ENCODE assay signal across 1 cellular context in the genomic region with DNA sequence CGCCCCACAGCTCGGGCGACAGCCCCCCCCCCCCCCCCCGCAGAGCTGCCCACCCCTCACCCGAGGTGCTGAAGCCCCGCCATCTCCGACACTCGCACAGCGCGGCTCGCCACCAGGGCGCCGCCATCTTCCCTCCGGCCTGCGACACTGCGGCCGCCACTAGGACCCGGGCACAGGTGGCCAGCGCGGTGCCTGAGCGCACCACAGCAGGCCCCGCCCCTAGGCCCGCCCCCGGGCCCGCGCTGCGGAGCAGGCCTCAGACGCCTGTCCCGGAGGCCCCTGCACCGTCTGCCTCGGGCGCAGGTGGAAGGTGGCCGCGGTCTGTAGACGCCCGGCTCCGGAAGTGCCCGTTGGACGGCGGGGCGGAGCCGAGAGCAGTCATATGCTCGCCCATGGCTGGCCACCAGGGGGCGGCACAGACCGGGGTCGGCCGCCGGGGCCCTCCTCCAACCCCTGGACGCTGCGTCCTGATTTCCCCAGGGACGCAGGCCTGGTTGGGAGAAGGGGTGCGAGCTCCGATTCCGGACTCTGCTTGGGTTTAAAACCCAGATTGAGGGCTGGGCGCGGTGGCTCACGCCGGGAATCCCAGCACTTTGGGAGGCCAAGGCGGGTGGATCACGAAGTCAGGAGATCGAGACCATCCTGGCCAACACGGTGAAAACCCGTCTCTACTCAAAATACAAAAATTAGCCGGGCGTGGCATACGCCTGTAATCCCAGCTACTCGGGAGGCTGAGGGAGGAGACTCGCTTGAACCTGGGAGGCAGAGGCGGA.
TF ChIP-seq lines count a peak whose summit lies in the region.

A gene (minus strand): TSS at position 136 of the 773 bp plus-strand sequence. CDS start 9 bp downstream, at position 127.

TF ChIP-seq in WTC11, 78 proteins besides CTCF, POLR2A, EP300 and RAD21 (continued from another document and continues in another):
- peak; percentile 72; the same call in 1 of the 2 replicates for TF ChIP-seq ELF4 (CRISPR knock-in tag; IDR thresholded peaks at IDR 0.05; ENCODE audit: low read depth)
- TF ChIP-seq ESRRA (CRISPR knock-in tag; IDR thresholded peaks at IDR 0.05; ENCODE audit: borderline replicate concordance), result no peak
- TF ChIP-seq SP1 (CRISPR knock-in tag; conservative IDR thresholded peaks at IDR 0.05), result peak; percentile 96
- no peak; the same call in none of the 2 replicates for TF ChIP-seq TEAD1 (CRISPR knock-in tag; IDR thresholded peaks at IDR 0.05)
- no peak for TF ChIP-seq SOX15 (CRISPR knock-in tag; IDR thresholded peaks at IDR 0.05)
- TF ChIP-seq, protein P1, sequence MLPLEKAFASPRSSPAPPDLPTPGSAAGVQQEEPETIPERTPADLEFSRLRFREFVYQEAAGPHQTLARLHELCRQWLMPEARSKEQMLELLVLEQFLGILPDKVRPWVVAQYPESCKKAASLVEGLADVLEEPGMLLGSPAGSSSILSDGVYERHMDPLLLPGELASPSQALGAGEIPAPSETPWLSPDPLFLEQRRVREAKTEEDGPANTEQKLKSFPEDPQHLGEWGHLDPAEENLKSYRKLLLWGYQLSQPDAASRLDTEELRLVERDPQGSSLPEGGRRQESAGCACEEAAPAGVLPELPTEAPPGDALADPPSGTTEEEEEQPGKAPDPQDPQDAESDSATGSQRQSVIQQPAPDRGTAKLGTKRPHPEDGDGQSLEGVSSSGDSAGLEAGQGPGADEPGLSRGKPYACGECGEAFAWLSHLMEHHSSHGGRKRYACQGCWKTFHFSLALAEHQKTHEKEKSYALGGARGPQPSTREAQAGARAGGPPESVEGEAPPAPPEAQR (CRISPR knock-in tag; IDR thresholded peaks at IDR 0.05), result no peak
- TF ChIP-seq, protein P2, sequence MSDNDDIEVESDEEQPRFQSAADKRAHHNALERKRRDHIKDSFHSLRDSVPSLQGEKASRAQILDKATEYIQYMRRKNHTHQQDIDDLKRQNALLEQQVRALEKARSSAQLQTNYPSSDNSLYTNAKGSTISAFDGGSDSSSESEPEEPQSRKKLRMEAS (CRISPR knock-in tag; IDR thresholded peaks at IDR 0.05), result peak; percentile 84
- no peak for TF ChIP-seq NR3C1 (CRISPR knock-in tag; conservative IDR thresholded peaks at IDR 0.05; ENCODE audit: low read depth)
- TF ChIP-seq, protein P3, sequence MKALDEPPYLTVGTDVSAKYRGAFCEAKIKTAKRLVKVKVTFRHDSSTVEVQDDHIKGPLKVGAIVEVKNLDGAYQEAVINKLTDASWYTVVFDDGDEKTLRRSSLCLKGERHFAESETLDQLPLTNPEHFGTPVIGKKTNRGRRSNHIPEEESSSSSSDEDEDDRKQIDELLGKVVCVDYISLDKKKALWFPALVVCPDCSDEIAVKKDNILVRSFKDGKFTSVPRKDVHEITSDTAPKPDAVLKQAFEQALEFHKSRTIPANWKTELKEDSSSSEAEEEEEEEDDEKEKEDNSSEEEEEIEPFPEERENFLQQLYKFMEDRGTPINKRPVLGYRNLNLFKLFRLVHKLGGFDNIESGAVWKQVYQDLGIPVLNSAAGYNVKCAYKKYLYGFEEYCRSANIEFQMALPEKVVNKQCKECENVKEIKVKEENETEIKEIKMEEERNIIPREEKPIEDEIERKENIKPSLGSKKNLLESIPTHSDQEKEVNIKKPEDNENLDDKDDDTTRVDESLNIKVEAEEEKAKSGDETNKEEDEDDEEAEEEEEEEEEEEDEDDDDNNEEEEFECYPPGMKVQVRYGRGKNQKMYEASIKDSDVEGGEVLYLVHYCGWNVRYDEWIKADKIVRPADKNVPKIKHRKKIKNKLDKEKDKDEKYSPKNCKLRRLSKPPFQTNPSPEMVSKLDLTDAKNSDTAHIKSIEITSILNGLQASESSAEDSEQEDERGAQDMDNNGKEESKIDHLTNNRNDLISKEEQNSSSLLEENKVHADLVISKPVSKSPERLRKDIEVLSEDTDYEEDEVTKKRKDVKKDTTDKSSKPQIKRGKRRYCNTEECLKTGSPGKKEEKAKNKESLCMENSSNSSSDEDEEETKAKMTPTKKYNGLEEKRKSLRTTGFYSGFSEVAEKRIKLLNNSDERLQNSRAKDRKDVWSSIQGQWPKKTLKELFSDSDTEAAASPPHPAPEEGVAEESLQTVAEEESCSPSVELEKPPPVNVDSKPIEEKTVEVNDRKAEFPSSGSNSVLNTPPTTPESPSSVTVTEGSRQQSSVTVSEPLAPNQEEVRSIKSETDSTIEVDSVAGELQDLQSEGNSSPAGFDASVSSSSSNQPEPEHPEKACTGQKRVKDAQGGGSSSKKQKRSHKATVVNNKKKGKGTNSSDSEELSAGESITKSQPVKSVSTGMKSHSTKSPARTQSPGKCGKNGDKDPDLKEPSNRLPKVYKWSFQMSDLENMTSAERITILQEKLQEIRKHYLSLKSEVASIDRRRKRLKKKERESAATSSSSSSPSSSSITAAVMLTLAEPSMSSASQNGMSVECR (CRISPR knock-in tag; IDR thresholded peaks at IDR 0.05; ENCODE audit: borderline replicate concordance), result 0 out of 2 replicates have a peak, but pooled peaks have one; percentile 11
- no peak for TF ChIP-seq NR2C2 (CRISPR knock-in tag; IDR thresholded peaks at IDR 0.05)
- TF ChIP-seq ZNF671 (CRISPR knock-in tag; IDR thresholded peaks at IDR 0.05), result no peak
- TF ChIP-seq, protein P4, sequence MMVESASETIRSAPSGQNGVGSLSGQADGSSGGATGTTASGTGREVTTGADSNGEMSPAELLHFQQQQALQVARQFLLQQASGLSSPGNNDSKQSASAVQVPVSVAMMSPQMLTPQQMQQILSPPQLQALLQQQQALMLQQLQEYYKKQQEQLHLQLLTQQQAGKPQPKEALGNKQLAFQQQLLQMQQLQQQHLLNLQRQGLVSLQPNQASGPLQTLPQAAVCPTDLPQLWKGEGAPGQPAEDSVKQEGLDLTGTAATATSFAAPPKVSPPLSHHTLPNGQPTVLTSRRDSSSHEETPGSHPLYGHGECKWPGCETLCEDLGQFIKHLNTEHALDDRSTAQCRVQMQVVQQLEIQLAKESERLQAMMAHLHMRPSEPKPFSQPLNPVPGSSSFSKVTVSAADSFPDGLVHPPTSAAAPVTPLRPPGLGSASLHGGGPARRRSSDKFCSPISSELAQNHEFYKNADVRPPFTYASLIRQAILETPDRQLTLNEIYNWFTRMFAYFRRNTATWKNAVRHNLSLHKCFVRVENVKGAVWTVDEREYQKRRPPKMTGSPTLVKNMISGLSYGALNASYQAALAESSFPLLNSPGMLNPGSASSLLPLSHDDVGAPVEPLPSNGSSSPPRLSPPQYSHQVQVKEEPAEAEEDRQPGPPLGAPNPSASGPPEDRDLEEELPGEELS (CRISPR knock-in tag; IDR thresholded peaks at IDR 0.05), result peak; percentile 27
- TF ChIP-seq, protein P5, sequence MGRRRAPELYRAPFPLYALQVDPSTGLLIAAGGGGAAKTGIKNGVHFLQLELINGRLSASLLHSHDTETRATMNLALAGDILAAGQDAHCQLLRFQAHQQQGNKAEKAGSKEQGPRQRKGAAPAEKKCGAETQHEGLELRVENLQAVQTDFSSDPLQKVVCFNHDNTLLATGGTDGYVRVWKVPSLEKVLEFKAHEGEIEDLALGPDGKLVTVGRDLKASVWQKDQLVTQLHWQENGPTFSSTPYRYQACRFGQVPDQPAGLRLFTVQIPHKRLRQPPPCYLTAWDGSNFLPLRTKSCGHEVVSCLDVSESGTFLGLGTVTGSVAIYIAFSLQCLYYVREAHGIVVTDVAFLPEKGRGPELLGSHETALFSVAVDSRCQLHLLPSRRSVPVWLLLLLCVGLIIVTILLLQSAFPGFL (CRISPR knock-in tag; IDR thresholded peaks at IDR 0.05; ENCODE audit: borderline replicate concordance), result no peak
- no peak for TF ChIP-seq ZNF232 (CRISPR knock-in tag; IDR thresholded peaks at IDR 0.05)
- TF ChIP-seq, protein P6, sequence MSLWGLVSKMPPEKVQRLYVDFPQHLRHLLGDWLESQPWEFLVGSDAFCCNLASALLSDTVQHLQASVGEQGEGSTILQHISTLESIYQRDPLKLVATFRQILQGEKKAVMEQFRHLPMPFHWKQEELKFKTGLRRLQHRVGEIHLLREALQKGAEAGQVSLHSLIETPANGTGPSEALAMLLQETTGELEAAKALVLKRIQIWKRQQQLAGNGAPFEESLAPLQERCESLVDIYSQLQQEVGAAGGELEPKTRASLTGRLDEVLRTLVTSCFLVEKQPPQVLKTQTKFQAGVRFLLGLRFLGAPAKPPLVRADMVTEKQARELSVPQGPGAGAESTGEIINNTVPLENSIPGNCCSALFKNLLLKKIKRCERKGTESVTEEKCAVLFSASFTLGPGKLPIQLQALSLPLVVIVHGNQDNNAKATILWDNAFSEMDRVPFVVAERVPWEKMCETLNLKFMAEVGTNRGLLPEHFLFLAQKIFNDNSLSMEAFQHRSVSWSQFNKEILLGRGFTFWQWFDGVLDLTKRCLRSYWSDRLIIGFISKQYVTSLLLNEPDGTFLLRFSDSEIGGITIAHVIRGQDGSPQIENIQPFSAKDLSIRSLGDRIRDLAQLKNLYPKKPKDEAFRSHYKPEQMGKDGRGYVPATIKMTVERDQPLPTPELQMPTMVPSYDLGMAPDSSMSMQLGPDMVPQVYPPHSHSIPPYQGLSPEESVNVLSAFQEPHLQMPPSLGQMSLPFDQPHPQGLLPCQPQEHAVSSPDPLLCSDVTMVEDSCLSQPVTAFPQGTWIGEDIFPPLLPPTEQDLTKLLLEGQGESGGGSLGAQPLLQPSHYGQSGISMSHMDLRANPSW (CRISPR knock-in tag; conservative IDR thresholded peaks at IDR 0.05; ENCODE audit: low read depth), result no peak; the same call in 1 of the 2 replicates
- no peak for TF ChIP-seq CREB1 (CRISPR knock-in tag; IDR thresholded peaks at IDR 0.05)
- no peak for TF ChIP-seq GRHL2 (CRISPR knock-in tag; IDR thresholded peaks at IDR 0.05; ENCODE audit: insufficient replicate concordance, severe bottlenecking)
- TF ChIP-seq, protein P7, sequence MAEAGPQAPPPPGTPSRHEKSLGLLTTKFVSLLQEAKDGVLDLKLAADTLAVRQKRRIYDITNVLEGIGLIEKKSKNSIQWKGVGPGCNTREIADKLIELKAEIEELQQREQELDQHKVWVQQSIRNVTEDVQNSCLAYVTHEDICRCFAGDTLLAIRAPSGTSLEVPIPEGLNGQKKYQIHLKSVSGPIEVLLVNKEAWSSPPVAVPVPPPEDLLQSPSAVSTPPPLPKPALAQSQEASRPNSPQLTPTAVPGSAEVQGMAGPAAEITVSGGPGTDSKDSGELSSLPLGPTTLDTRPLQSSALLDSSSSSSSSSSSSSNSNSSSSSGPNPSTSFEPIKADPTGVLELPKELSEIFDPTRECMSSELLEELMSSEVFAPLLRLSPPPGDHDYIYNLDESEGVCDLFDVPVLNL (CRISPR knock-in tag; IDR thresholded peaks at IDR 0.05; ENCODE audit: borderline replicate concordance, low read depth), result no peak
- TF ChIP-seq GABPB1 (CRISPR knock-in tag; IDR thresholded peaks at IDR 0.05), result peak; percentile 78; the same call in 1 of the 2 replicates
- TF ChIP-seq, protein P8, sequence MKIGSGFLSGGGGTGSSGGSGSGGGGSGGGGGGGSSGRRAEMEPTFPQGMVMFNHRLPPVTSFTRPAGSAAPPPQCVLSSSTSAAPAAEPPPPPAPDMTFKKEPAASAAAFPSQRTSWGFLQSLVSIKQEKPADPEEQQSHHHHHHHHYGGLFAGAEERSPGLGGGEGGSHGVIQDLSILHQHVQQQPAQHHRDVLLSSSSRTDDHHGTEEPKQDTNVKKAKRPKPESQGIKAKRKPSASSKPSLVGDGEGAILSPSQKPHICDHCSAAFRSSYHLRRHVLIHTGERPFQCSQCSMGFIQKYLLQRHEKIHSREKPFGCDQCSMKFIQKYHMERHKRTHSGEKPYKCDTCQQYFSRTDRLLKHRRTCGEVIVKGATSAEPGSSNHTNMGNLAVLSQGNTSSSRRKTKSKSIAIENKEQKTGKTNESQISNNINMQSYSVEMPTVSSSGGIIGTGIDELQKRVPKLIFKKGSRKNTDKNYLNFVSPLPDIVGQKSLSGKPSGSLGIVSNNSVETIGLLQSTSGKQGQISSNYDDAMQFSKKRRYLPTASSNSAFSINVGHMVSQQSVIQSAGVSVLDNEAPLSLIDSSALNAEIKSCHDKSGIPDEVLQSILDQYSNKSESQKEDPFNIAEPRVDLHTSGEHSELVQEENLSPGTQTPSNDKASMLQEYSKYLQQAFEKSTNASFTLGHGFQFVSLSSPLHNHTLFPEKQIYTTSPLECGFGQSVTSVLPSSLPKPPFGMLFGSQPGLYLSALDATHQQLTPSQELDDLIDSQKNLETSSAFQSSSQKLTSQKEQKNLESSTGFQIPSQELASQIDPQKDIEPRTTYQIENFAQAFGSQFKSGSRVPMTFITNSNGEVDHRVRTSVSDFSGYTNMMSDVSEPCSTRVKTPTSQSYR (CRISPR knock-in tag; IDR thresholded peaks at IDR 0.05), result no peak
- 0 out of 2 replicates have a peak, but pooled peaks have one; percentile 54 for TF ChIP-seq ZNF416 (CRISPR knock-in tag; IDR thresholded peaks at IDR 0.05)
- TF ChIP-seq, protein P9, sequence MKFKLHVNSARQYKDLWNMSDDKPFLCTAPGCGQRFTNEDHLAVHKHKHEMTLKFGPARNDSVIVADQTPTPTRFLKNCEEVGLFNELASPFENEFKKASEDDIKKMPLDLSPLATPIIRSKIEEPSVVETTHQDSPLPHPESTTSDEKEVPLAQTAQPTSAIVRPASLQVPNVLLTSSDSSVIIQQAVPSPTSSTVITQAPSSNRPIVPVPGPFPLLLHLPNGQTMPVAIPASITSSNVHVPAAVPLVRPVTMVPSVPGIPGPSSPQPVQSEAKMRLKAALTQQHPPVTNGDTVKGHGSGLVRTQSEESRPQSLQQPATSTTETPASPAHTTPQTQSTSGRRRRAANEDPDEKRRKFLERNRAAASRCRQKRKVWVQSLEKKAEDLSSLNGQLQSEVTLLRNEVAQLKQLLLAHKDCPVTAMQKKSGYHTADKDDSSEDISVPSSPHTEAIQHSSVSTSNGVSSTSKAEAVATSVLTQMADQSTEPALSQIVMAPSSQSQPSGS (CRISPR knock-in tag; IDR thresholded peaks at IDR 0.05; ENCODE audit: borderline replicate concordance, low read depth), result no peak
- TF ChIP-seq MYBL2 (CRISPR knock-in tag; IDR thresholded peaks at IDR 0.05), result 0 out of 2 replicates have a peak, but pooled peaks have one; percentile 34
- TF ChIP-seq, protein P10, sequence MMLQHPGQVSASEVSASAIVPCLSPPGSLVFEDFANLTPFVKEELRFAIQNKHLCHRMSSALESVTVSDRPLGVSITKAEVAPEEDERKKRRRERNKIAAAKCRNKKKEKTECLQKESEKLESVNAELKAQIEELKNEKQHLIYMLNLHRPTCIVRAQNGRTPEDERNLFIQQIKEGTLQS (CRISPR knock-in tag; conservative IDR thresholded peaks at IDR 0.05), result no peak
- TF ChIP-seq, protein P11, sequence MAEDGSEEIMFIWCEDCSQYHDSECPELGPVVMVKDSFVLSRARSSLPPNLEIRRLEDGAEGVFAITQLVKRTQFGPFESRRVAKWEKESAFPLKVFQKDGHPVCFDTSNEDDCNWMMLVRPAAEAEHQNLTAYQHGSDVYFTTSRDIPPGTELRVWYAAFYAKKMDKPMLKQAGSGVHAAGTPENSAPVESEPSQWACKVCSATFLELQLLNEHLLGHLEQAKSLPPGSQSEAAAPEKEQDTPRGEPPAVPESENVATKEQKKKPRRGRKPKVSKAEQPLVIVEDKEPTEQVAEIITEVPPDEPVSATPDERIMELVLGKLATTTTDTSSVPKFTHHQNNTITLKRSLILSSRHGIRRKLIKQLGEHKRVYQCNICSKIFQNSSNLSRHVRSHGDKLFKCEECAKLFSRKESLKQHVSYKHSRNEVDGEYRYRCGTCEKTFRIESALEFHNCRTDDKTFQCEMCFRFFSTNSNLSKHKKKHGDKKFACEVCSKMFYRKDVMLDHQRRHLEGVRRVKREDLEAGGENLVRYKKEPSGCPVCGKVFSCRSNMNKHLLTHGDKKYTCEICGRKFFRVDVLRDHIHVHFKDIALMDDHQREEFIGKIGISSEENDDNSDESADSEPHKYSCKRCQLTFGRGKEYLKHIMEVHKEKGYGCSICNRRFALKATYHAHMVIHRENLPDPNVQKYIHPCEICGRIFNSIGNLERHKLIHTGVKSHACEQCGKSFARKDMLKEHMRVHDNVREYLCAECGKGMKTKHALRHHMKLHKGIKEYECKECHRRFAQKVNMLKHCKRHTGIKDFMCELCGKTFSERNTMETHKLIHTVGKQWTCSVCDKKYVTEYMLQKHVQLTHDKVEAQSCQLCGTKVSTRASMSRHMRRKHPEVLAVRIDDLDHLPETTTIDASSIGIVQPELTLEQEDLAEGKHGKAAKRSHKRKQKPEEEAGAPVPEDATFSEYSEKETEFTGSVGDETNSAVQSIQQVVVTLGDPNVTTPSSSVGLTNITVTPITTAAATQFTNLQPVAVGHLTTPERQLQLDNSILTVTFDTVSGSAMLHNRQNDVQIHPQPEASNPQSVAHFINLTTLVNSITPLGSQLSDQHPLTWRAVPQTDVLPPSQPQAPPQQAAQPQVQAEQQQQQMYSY (CRISPR knock-in tag; IDR thresholded peaks at IDR 0.05), result no peak
- 0 out of 2 replicates have a peak, but pooled peaks have one; percentile 28 for TF ChIP-seq HMGA2 (CRISPR knock-in tag; IDR thresholded peaks at IDR 0.05)
